8 cellular contexts compared by ENCODE assay signal in the genomic region with DNA sequence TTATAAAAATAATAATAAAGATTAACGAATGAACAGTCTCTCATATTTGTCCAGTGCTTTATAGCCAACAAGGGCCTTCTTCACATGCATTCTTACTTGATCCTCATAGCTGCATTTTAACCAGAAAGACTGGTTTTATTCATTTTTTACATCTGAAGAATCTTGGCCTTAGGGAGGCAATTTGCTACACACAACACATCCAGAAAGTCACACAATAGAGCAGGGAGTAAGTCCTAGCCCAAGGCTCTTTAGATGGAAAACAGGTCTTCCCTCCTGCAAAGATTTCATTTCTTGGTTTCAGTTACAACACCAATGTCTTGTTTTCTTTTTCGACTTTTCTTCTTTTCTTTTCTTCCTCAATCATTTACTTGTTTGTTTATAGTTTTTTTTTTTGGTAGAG.
"Had no signal": no experiment of that assay in that cellular context is flagged by ENCODE, and none has a peak within 500 bp of the region (broad histone marks: within the 10 kb centered on the region; RNA-seq: fewer than 3 reads in every experiment).

No MANE protein-coding gene starts in this region.

- H3K27ac Mint-ChIP-seq: HFFc6 had no signal

- H3K27ac ChIP-seq: GM23248 had no signal

- H3K4me3 Mint-ChIP-seq: HFFc6 had no signal

- H3K9ac ChIP-seq: GM23248 had no signal

- H3K9me3 Mint-ChIP-seq: HFFc6 had no signal

- H3K4me1 ChIP-seq: HAP-1 had no signal

- H2AFZ ChIP-seq: GM23248 had no signal

- H3K4me3 ChIP-seq: GM23248, HAP-1, K562 had no signal

- H3K36me3 ChIP-seq: HAP-1 had no signal

- DNase-seq: GM23248, GOT3, H7, HFFc6, IMR-90 had no signal

- H3K9me3 ChIP-seq: HAP-1 had no signal

- ATAC-seq: HCT116, K562 had no signal
